In the genomic region with DNA sequence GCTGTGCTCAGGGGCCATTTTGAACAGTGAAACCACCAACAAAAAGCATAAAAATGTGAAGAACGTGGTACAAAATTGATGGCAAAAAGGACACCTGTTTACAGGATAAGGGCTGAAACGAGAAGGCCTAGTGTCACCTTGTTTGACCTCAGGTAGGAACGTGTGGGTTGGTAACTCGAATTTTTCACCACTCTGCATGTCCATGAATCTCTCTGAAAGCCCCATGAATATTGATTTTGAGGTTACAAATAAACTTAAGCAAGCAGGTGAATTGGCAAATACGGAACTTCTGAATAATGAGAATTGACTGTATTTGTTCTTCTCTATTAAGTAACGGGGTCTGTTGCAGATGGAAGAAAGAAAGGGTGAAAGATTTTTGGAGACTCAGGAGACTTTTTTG, we compare ENCODE assay signal across 35 cellular contexts. TPM values are rescaled to one million over a fixed set of nuclear protein-coding genes. Genes with fewer than 3 reads are reported as not detected.
"Had no signal": no experiment of that assay in that cellular context is flagged by ENCODE, and none has a peak within 500 bp of the region (broad histone marks: within the 10 kb centered on the region; RNA-seq: fewer than 3 reads in every experiment).

No MANE protein-coding gene starts in this region.

- H3K27ac Mint-ChIP-seq: activated CD4-positive, alpha-beta memory T cell treated with anti-CD3 and anti-CD28 coated beads, Interleukin-2, amount 10 ng/mL, durations not matched to agents 7 days and 5 days; activated CD4-positive, alpha-beta T cell treated with anti-CD3 and anti-CD28 coated beads for 36 hours; activated CD4-positive, alpha-beta T cell treated with anti-CD3 and anti-CD28 coated beads, Interleukin-2, amount 10 ng/mL, durations not matched to agents 7 days and 5 days; activated CD8-positive, alpha-beta memory T cell treated with anti-CD3 and anti-CD28 coated beads, Interleukin-2, amount 10 ng/mL, durations not matched to agents 7 days and 5 days; activated CD8-positive, alpha-beta T cell treated with anti-CD3 and anti-CD28 coated beads, Interleukin-2, amount 10 ng/mL, durations not matched to agents 7 days and 5 days; activated naive CD4-positive, alpha-beta T cell treated with anti-CD3 and anti-CD28 coated beads, Interleukin-2, amount 10 ng/mL, durations not matched to agents 7 days and 5 days; activated naive CD4-positive, alpha-beta T cell treated with anti-CD3 and anti-CD28 coated beads, Interleukin-2, amount 50 U/mL, for 24 hours; activated naive CD8-positive, alpha-beta T cell treated with anti-CD3 and anti-CD28 coated beads for 36 hours; activated T-cell treated with anti-CD3 and anti-CD28 coated beads, Interleukin-2, amount 50 U/mL, for 24 hours; activated T-helper 2 cell treated with anti-CD3 and anti-CD28 coated beads, Interferon-gamma antibody, Interleukin-2, Interleukin-4, amounts not matched to agents 10 μg/mL and 5 μg/mL and 100 μg/mL, durations not matched to agents 14 hours and 24 hours and 36 hours; T-helper 1 cell treated with Interleukin-12 subunit alpha and Interleukin-12 subunit beta and Interleukin-4 antibody, amounts not matched to agents 30 μg/mL and 1 μg/mL, for 36 hours; T-helper 2 cell treated with Interferon-gamma antibody and Interleukin-4, amounts not matched to agents 5 μg/mL and 100 μg/mL, for 36 hours; WTC11 had no signal

- H3K27ac ChIP-seq: adrenal gland, body of pancreas, brain microvascular endothelial cell, breast epithelium, WERI-Rb-1 had no signal

- H3K27me3 Mint-ChIP-seq: activated CD4-positive, alpha-beta T cell treated with anti-CD3 and anti-CD28 coated beads for 36 hours; activated CD4-positive, alpha-beta T cell treated with anti-CD3 and anti-CD28 coated beads, Interleukin-2, amount 10 ng/mL, durations not matched to agents 7 days and 5 days; activated naive CD4-positive, alpha-beta T cell treated with anti-CD3 and anti-CD28 coated beads, Interleukin-2, amount 50 U/mL, for 24 hours; activated naive CD8-positive, alpha-beta T cell treated with anti-CD3 and anti-CD28 coated beads for 36 hours; activated T-cell treated with anti-CD3 and anti-CD28 coated beads, Interleukin-2, amount 50 U/mL, for 24 hours had no signal

- H3K27me3 ChIP-seq: adrenal gland, body of pancreas, brain microvascular endothelial cell, breast epithelium had no signal

- H3K4me3 Mint-ChIP-seq: activated CD4-positive, alpha-beta memory T cell treated with anti-CD3 and anti-CD28 coated beads, Interleukin-2, amount 10 ng/mL, durations not matched to agents 7 days and 5 days; activated CD4-positive, alpha-beta T cell treated with anti-CD3 and anti-CD28 coated beads for 36 hours; activated CD4-positive, alpha-beta T cell treated with anti-CD3 and anti-CD28 coated beads, Interleukin-2, amount 10 ng/mL, durations not matched to agents 7 days and 5 days; activated CD8-positive, alpha-beta memory T cell treated with anti-CD3 and anti-CD28 coated beads, Interleukin-2, amount 10 ng/mL, durations not matched to agents 7 days and 5 days; activated CD8-positive, alpha-beta T cell treated with anti-CD3 and anti-CD28 coated beads, Interleukin-2, amount 10 ng/mL, durations not matched to agents 7 days and 5 days; activated naive CD4-positive, alpha-beta T cell treated with anti-CD3 and anti-CD28 coated beads, Interleukin-2, amount 10 ng/mL, durations not matched to agents 7 days and 5 days; activated naive CD4-positive, alpha-beta T cell treated with anti-CD3 and anti-CD28 coated beads, Interleukin-2, amount 50 U/mL, for 24 hours; activated naive CD8-positive, alpha-beta T cell treated with anti-CD3 and anti-CD28 coated beads for 36 hours; activated T-cell treated with anti-CD3 and anti-CD28 coated beads, Interleukin-2, amount 50 U/mL, for 24 hours; T-helper 1 cell treated with Interleukin-12 subunit alpha and Interleukin-12 subunit beta and Interleukin-4 antibody, amounts not matched to agents 30 μg/mL and 1 μg/mL, for 36 hours; T-helper 2 cell treated with Interferon-gamma antibody and Interleukin-4, amounts not matched to agents 5 μg/mL and 100 μg/mL, for 36 hours; WTC11 had no signal

- H3K36me3 ChIP-seq: adrenal gland, brain microvascular endothelial cell, breast epithelium, WERI-Rb-1 had no signal

- H3K4me3 ChIP-seq: adrenal gland, body of pancreas, breast epithelium had no signal

- H3K9me3 Mint-ChIP-seq: activated CD4-positive, alpha-beta memory T cell treated with anti-CD3 and anti-CD28 coated beads, Interleukin-2, amount 10 ng/mL, durations not matched to agents 7 days and 5 days; activated CD4-positive, alpha-beta T cell treated with anti-CD3 and anti-CD28 coated beads, Interleukin-2, amount 10 ng/mL, durations not matched to agents 7 days and 5 days; activated naive CD4-positive, alpha-beta T cell treated with anti-CD3 and anti-CD28 coated beads, Interleukin-2, amount 10 ng/mL, durations not matched to agents 7 days and 5 days; activated naive CD4-positive, alpha-beta T cell treated with anti-CD3 and anti-CD28 coated beads, Interleukin-2, amount 50 U/mL, for 24 hours; activated naive CD8-positive, alpha-beta T cell treated with anti-CD3 and anti-CD28 coated beads for 36 hours; activated T-cell treated with anti-CD3 and anti-CD28 coated beads, Interleukin-2, amount 50 U/mL, for 24 hours; activated T-helper 2 cell treated with anti-CD3 and anti-CD28 coated beads, Interferon-gamma antibody, Interleukin-2, Interleukin-4, amounts not matched to agents 10 μg/mL and 5 μg/mL and 100 μg/mL, durations not matched to agents 14 hours and 24 hours and 36 hours; T-helper 2 cell treated with Interferon-gamma antibody and Interleukin-4, amounts not matched to agents 5 μg/mL and 100 μg/mL, for 36 hours; WTC11 had no signal

- ATAC-seq: activated CD4-positive, alpha-beta T cell treated with anti-CD3 and anti-CD28 coated beads for 36 hours; activated CD4-positive, CD25-positive, alpha-beta regulatory T cell treated with anti-CD3 and anti-CD28 coated beads, Interleukin-2, amount 50 U/mL, for 24 hours; activated CD8-positive, alpha-beta memory T cell treated with anti-CD3 and anti-CD28 coated beads, Interleukin-2, amount 10 ng/mL, durations not matched to agents 7 days and 5 days; activated CD8-positive, alpha-beta T cell treated with anti-CD3 and anti-CD28 coated beads, Interleukin-2, amount 10 ng/mL, durations not matched to agents 7 days and 5 days; body of pancreas; WTC11 had no signal

- H3K4me1 ChIP-seq: breast epithelium had no signal

- H3K9me3 ChIP-seq: adrenal gland, body of pancreas, breast epithelium had no signal

- H3K36me3 Mint-ChIP-seq: activated naive CD4-positive, alpha-beta T cell treated with anti-CD3 and anti-CD28 coated beads, Interleukin-2, amount 10 ng/mL, durations not matched to agents 7 days and 5 days; activated naive CD4-positive, alpha-beta T cell treated with anti-CD3 and anti-CD28 coated beads, Interleukin-2, amount 50 U/mL, for 24 hours; activated naive CD8-positive, alpha-beta T cell treated with anti-CD3 and anti-CD28 coated beads for 36 hours; WTC11 had no signal

- DNase-seq: activated CD4-positive, alpha-beta memory T cell treated with anti-CD3 and anti-CD28 coated beads, Interleukin-2, amount 10 ng/mL, durations not matched to agents 7 days and 5 days; activated CD4-positive, alpha-beta T cell treated with anti-CD3 and anti-CD28 coated beads for 1 hour; activated CD4-positive, alpha-beta T cell treated with anti-CD3 and anti-CD28 coated beads for 36 hours; activated CD4-positive, alpha-beta T cell treated with anti-CD3 and anti-CD28 coated beads for 48 hours; activated CD4-positive, alpha-beta T cell treated with anti-CD3 and anti-CD28 coated beads, Interleukin-2, amount 10 ng/mL, durations not matched to agents 7 days and 5 days; activated CD4-positive, alpha-beta T cell treated with anti-CD3 and anti-CD28 coated beads, Interleukin-2, amount 50 U/mL, for 48 hours; activated CD4-positive, CD25-positive, alpha-beta regulatory T cell; activated CD8-positive, alpha-beta memory T cell treated with anti-CD3 and anti-CD28 coated beads for 24 hours; activated CD8-positive, alpha-beta memory T cell treated with anti-CD3 and anti-CD28 coated beads, Interleukin-2, amount 10 ng/mL, durations not matched to agents 7 days and 5 days; activated CD8-positive, alpha-beta memory T cell treated with anti-CD3 and anti-CD28 coated beads, Interleukin-2, amount 50 U/mL, for 48 hours; activated CD8-positive, alpha-beta T cell treated with anti-CD3 and anti-CD28 coated beads, Interleukin-2, amount 10 ng/mL, durations not matched to agents 7 days and 5 days; activated effector memory CD4-positive, alpha-beta T cell treated with Interleukin-2 at 50 U/mL for 16 hours; activated gamma-delta T cell; activated naive CD4-positive, alpha-beta T cell treated with anti-CD3 and anti-CD28 coated beads, Interleukin-2, amount 10 ng/mL, durations not matched to agents 7 days and 5 days; activated naive CD4-positive, alpha-beta T cell treated with Interleukin-2 at 50 U/mL for 16 hours; activated naive CD8-positive, alpha-beta T cell treated with anti-CD3 and anti-CD28 coated beads for 36 hours; activated T-cell treated with anti-CD3 and anti-CD28 coated beads, Interleukin-2, amount 50 U/mL, for 24 hours; activated T-cell treated with anti-CD3 and anti-CD28 coated beads, Interleukin-2, amount 50 U/mL, for 48 hours; adrenal gland; amniotic stem cell; aorta; body of pancreas; brain microvascular endothelial cell; central memory CD4-positive, alpha-beta T cell; T-helper 1 cell; T-helper 2 cell; T-helper 9 cell; WERI-Rb-1 had no signal

RNA-seq across cellular contexts. Expression of gene EDN1, which starts 59.6 kb away (rescaled TPM):
- total RNA-seq: activated CD4-positive, alpha-beta T cell treated with anti-CD3 and anti-CD28 coated beads for 36 hours; activated CD8-positive, alpha-beta memory T cell treated with anti-CD3 and anti-CD28 coated beads, Interleukin-2, amount 10 ng/mL, durations not matched to agents 7 days and 5 days; activated CD8-positive, alpha-beta T cell treated with anti-CD3 and anti-CD28 coated beads, Interleukin-2, amount 10 ng/mL, durations not matched to agents 7 days and 5 days; activated naive CD8-positive, alpha-beta T cell treated with anti-CD3 and anti-CD28 coated beads for 36 hours had no signal
